ENCODE assay signal across 7 cellular contexts in the genomic region with DNA sequence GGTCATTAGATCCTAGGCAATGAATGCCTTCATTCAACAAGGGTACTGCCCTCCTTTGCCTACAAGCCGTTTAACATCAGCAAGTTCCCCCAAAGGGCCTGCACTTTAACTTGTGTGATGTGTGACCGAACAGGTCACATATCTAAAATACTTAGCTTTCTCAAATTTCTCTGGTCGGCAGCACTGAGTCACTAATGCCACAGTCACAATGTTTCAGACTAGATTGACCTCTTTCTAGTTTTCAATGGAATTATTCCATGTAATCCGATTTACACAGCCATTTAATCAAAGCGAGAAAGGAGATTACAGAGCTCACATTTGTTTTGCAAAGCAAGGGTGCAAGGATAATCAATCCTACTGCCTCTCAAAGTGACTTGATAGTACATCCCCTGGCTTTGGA. TPM values are rescaled to one million over a fixed set of nuclear protein-coding genes. Genes with fewer than 3 reads are reported as not detected.
DNase-seq lines count a peak whose midpoint lies in the region; FAIRE-seq and TF ChIP-seq lines count a peak whose summit lies in the region.

No MANE protein-coding gene starts in this region.

- H3K27ac ChIP-seq in HUES6 (ENCODE audit: low read depth, low read length) (no peak overlapping the region), liver (ENCODE audit: low read depth in 1 of 2, low read length in 2 of 2) (no peak overlapping the region), testis (peak overlapping the region in 1 of 2 donors; percentile 7)

- FAIRE-seq in bronchial epithelial cell (lab: Jason Lieb, UNC), result no peak

- H3K36me3 ChIP-seq in HUES6 (ENCODE audit: control insufficient read depth, insufficient read depth, low read length) (no peaks in the 10 kb centered on the region), bronchial epithelial cell (ENCODE audit: control insufficient read depth, insufficient read depth, low read length) (no peaks in the 10 kb centered on the region), liver (ENCODE audit: control insufficient read depth in 4 of 4, insufficient read depth in 3 of 4, low read depth in 1 of 4, low read length in 3 of 4) (no peaks in the 10 kb centered on the region), testis (ENCODE audit: low read depth, missing control alignments) (no peaks in the 10 kb centered on the region)

- H3K4me1 ChIP-seq in HUES6 (ENCODE audit: control insufficient read depth, insufficient read depth, low read length), result peaks cover 41% of the 10 kb centered on the region
- peaks cover 0 to 18% (median 14%) of the 10 kb centered on the region in 4 donors for H3K4me1 ChIP-seq in liver (ENCODE audit: control insufficient read depth in 4 of 4, insufficient read depth in 4 of 4, low read length in 3 of 4)
- H3K4me1 ChIP-seq in testis, result peaks cover 21% of the 10 kb centered on the region

- H3K9me3 ChIP-seq in HUES6 (ENCODE audit: control insufficient read depth, insufficient read depth, low read depth, low read length) (no peaks in the 10 kb centered on the region), liver (ENCODE audit: control insufficient read depth in 4 of 4, low read length in 3 of 4) (no peaks in the 10 kb centered on the region), testis (no peaks in the 10 kb centered on the region)

- TF ChIP-seq CTCF in bronchial epithelial cell (IDR thresholded peaks at IDR 0.05; ENCODE audit: insufficient read depth, low read length, severe bottlenecking) (no peak), liver (IDR thresholded peaks at IDR 0.05; ENCODE audit: low read depth, low read length, missing input control) (no peak), testis (IDR thresholded peaks at IDR 0.05) (no peak)

- no peak for TF ChIP-seq POLR2A in testis (IDR thresholded peaks at IDR 0.05)

- DNase-seq in bronchial epithelial cell (ENCODE audit: low read depth) (peak; percentile 36), testis (peak; percentile 37), SK-N-DZ (ENCODE audit: low spot score) (no peak)
- no peak for DNase-seq in effector CD8-positive, alpha-beta T cell (lab: John Stamatoyannopoulos, UW)
- no peak for DNase-seq in stimulated activated CD4-positive, alpha-beta T cell treated with anti-CD3 and anti-CD28 coated beads, Interleukin-4, amount 100 ng/mL, for 1 hour

- WGBS in liver, result 65% methylated on average over 5 of the region's 5 CpGs
- 25 to 32% methylated on average over 5 of the region's 5 CpGs for WGBS in testis, 2 donors

- intact Hi-C loops in testis (cut with DNase I; ENCODE audit: low total_unique reads), result no loop called here

- peak overlapping the region; percentile 76 for H3K4me3 ChIP-seq in HUES6 (ENCODE audit: low read depth, low read length)
- peak overlapping the region; percentile 48 for H3K4me3 ChIP-seq in bronchial epithelial cell (ENCODE audit: low read depth, low read length)
- H3K4me3 ChIP-seq in liver (ENCODE audit: low read depth in 1 of 3, low read length in 3 of 3), result no peak overlapping the region
- peak overlapping the region; percentile 69 to 80 for H3K4me3 ChIP-seq in testis

- TF ChIP-seq RAD21 in liver (IDR thresholded peaks at IDR 0.05), result no peak

- H3K9ac ChIP-seq in HUES6 (ENCODE audit: low read length) (peak overlapping the region; percentile 53), liver (ENCODE audit: low read depth in 1 of 2, low read length in 2 of 2) (no peak overlapping the region)

- peaks cover 3% of the 10 kb centered on the region; the same call in 1 of the 2 replicates for H3K27me3 ChIP-seq in HUES6 (ENCODE audit: control insufficient read depth, insufficient read depth, low read length)
- no peaks in the 10 kb centered on the region for H3K27me3 ChIP-seq in bronchial epithelial cell (ENCODE audit: control insufficient read depth, insufficient read depth, low read length)
- no peaks in the 10 kb centered on the region for H3K27me3 ChIP-seq in liver (ENCODE audit: control insufficient read depth in 4 of 4, insufficient read depth in 4 of 4, low read length in 3 of 4)
- H3K27me3 ChIP-seq in testis, result no peaks in the 10 kb centered on the region

TF ChIP-seq in liver, 16 proteins besides CTCF, POLR2A, EP300 and RAD21:
- TF ChIP-seq GABPA (IDR thresholded peaks at IDR 0.05 in 1 of 2, conservative IDR thresholded peaks at IDR 0.05 in 1 of 2) (no peak), NR2F2 (IDR thresholded peaks at IDR 0.05) (peak; percentile 48)

RNA-seq across cellular contexts. Expression of a gene that starts 2.0 kb away (rescaled TPM):
- total RNA-seq in bronchial epithelial cell (18.2 and 22.4 TPM in 2 replicates), liver (1 to 10 TPM; 1.2 to 3.0 TPM), testis (10 to 100 TPM; 21.8 to 25.0 TPM)
- polyA plus RNA-seq in liver (under 1 TPM; 0.39 to 0.56 TPM), testis (ENCODE audit: insufficient read depth, low read depth, low replicate concordance) (12.2 TPM)
- polyA plus RNA-seq in SK-N-DZ (2014; cell fraction: cytosol; rRNA removed), result 6.9 and 7.6 TPM in 2 replicates
- 3.6 and 4.0 TPM in 2 replicates for polyA plus RNA-seq in SK-N-DZ (2014; cell fraction: nucleus; rRNA removed)

Comparison
In these comparisons a context has a peak if more than half of its experiments do, and no peak if none do; other contexts are left out.
1. H3K4me3 ChIP-seq: peak in HUES6 (single experiment), bronchial epithelial cell (single experiment) and testis (2 of 2); none in liver (0 of 3).
2. DNase-seq: peak in bronchial epithelial cell (single experiment) and testis (single experiment); none in SK-N-DZ (single experiment), effector CD8-positive, alpha-beta T cell (single experiment) and stimulated activated CD4-positive, alpha-beta T cell treated with anti-CD3 and anti-CD28 coated beads, Interleukin-4, amount 100 ng/mL, for 1 hour (single experiment).